Comparison of ENCODE assay signal across 8 cellular contexts in the genomic region with DNA sequence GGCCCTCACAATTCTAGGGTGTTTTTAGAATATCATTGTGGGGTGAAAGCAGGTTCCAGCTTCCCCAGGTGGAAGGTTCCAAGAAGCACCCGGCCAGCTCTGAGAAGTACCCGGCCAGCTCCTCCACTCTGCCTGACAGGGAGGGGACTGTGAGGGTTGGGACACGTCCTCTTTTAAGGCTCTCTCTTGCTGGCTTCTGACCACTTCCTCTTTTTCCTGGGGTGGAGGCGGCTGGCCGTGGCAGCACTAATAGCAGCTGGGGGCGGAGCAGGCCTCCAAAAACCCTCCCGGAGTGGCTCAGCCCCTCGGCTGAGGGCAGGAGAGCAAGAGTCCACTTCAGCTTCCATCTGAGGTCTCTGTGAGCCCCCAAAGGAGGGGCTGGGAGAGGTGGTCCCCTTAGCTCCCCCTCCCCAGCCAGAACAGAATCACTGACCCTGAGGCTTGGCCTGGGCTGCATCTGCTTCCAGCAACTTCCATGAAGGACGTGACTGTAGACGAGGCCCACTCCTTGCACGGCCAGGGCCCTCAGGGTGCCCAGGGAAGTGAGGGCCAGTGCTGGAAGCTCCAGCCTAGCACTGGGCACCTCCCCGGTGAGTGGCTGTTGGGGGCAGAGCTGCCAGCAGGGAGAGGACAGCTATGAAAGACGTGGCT. TPM values are rescaled to one million over a fixed set of nuclear protein-coding genes. Genes with fewer than 3 reads are reported as not detected.
DNase-seq lines count a peak whose midpoint lies in the region; ATAC-seq, FAIRE-seq and TF ChIP-seq lines count a peak whose summit lies in the region.

No MANE protein-coding gene starts in this region.

- H3K36me3 Mint-ChIP-seq in activated T-helper 1 cell treated with anti-CD3 and anti-CD28 coated beads, Interleukin-12 subunit alpha, Interleukin-12 subunit beta, Interleukin-2, Interleukin-4 antibody, amounts not matched to agents 30 ng/mL and 10 ng/mL and 1 ng/mL, durations not matched to agents 14 hours and 24 hours and 36 hours (ENCODE audit: low read depth), result no peaks in the 10 kb centered on the region

- H3K4me3 ChIP-seq in pancreas, result no peak overlapping the region

- H3K27me3 Mint-ChIP-seq in activated T-helper 1 cell treated with anti-CD3 and anti-CD28 coated beads, Interleukin-12 subunit alpha, Interleukin-12 subunit beta, Interleukin-2, Interleukin-4 antibody, amounts not matched to agents 30 ng/mL and 10 ng/mL and 1 ng/mL, durations not matched to agents 14 hours and 24 hours and 36 hours (ENCODE audit: insufficient read depth), result no peaks in the 10 kb centered on the region

- no peak for FAIRE-seq in pancreas (lab: Jason Lieb, UNC)

- ATAC-seq in GM21825 (IDR thresholded peaks at IDR 0.05; ENCODE audit: unreplicated experiment) (peak; percentile 91), pancreas (peak in 3 of 4 donors; percentile 58 to 90 (median 82))

- no peak for TF ChIP-seq CTCF in GM13977 (IDR thresholded peaks at IDR 0.05; ENCODE audit: extremely low read depth, insufficient read depth, missing control alignments)
- no peak for TF ChIP-seq CTCF in pancreas (IDR thresholded peaks at IDR 0.05)

- no peaks in the 10 kb centered on the region for H3K9me3 ChIP-seq in pancreas

- DNase-seq in GM13977 (ENCODE audit: low spot score) (peak; percentile 76), KBM-7 (peak; percentile 96), dermis blood vessel endothelial cell (peak; percentile 13), pancreas (peak in 1 of 6 donors; percentile 58), iPS-NIHi11 (ENCODE audit: low spot score) (no peak), DMS53 treated with DMSO at 0.1 percent for 48 hours (lab: John Stamatoyannopoulos, UW; ENCODE audit: unreplicated experiment) (no peak)
- DNase-seq in activated T-helper 1 cell treated with anti-CD3 and anti-CD28 coated beads, Interleukin-12 subunit alpha, Interleukin-12 subunit beta, Interleukin-2, Interleukin-4 antibody, amounts not matched to agents 30 ng/mL and 10 ng/mL and 1 ng/mL, durations not matched to agents 14 hours and 24 hours and 36 hours (ENCODE audit: low spot score), result no peak

- WGBS in pancreas, 2 donors, result 75 to 82% methylated on average over 13 of the region's 13 CpGs

- no peaks in the 10 kb centered on the region for H3K9me3 Mint-ChIP-seq in activated T-helper 1 cell treated with anti-CD3 and anti-CD28 coated beads, Interleukin-12 subunit alpha, Interleukin-12 subunit beta, Interleukin-2, Interleukin-4 antibody, amounts not matched to agents 30 ng/mL and 10 ng/mL and 1 ng/mL, durations not matched to agents 14 hours and 24 hours and 36 hours

- peak overlapping the region in 2 of 4 donors; percentile 23 to 61 for H3K27ac ChIP-seq in pancreas

- H3K36me3 ChIP-seq in pancreas, result no peaks in the 10 kb centered on the region

- intact Hi-C loops in pancreas (cut with DNase I), result no loop called here
- intact Hi-C loops in activated T-helper 1 cell treated with anti-CD3 and anti-CD28 coated beads, Interleukin-12 subunit alpha, Interleukin-12 subunit beta, Interleukin-2, Interleukin-4 antibody, amounts not matched to agents 30 ng/mL and 10 ng/mL and 1 ng/mL, durations not matched to agents 14 hours and 24 hours and 36 hours (cut with micrococcal nuclease), result no loop called here

- no peak overlapping the region for H3K4me3 Mint-ChIP-seq in activated T-helper 1 cell treated with anti-CD3 and anti-CD28 coated beads, Interleukin-12 subunit alpha, Interleukin-12 subunit beta, Interleukin-2, Interleukin-4 antibody, amounts not matched to agents 30 ng/mL and 10 ng/mL and 1 ng/mL, durations not matched to agents 14 hours and 24 hours and 36 hours

- no peaks in the 10 kb centered on the region for H3K27me3 ChIP-seq in pancreas

- H3K27ac Mint-ChIP-seq in activated T-helper 1 cell treated with anti-CD3 and anti-CD28 coated beads, Interleukin-12 subunit alpha, Interleukin-12 subunit beta, Interleukin-2, Interleukin-4 antibody, amounts not matched to agents 30 ng/mL and 10 ng/mL and 1 ng/mL, durations not matched to agents 14 hours and 24 hours and 36 hours, result no peak overlapping the region

- H3K4me1 Mint-ChIP-seq in activated T-helper 1 cell treated with anti-CD3 and anti-CD28 coated beads, Interleukin-12 subunit alpha, Interleukin-12 subunit beta, Interleukin-2, Interleukin-4 antibody, amounts not matched to agents 30 ng/mL and 10 ng/mL and 1 ng/mL, durations not matched to agents 14 hours and 24 hours and 36 hours (ENCODE audit: low read depth), result peaks cover 33% of the 10 kb centered on the region

- in situ Hi-C loops in GM13977 (cut with MboI; ENCODE audit: low pct_unique_long_range_greater_than_20kb, low sequenced_read_pairs, unreplicated experiment), result no loop called here
- in situ Hi-C loops in KBM-7 (cut with MboI; ENCODE audit: low pct_unique_long_range_greater_than_20kb, low sequenced_read_pairs), result no loop called here

- H3K4me1 ChIP-seq in pancreas, result no peaks in the 10 kb centered on the region

RNA-seq across cellular contexts. Expression of a gene that starts 26.7 kb away (rescaled TPM):
- 23.2 and 23.5 TPM in 2 replicates for total RNA-seq in dermis blood vessel endothelial cell
- 10 to 100 TPM in 1 of 6 donors, 1 to 10 TPM in 5; 3.7 to 23.6 (median 6.8) TPM for total RNA-seq in pancreas
- 10 to 100 TPM; 10.5 to 11.6 TPM for polyA plus RNA-seq in pancreas
- 12.9 and 13.7 TPM in 2 replicates for total RNA-seq in activated T-helper 1 cell treated with anti-CD3 and anti-CD28 coated beads, Interleukin-12 subunit alpha, Interleukin-12 subunit beta, Interleukin-2, Interleukin-4 antibody, amounts not matched to agents 30 ng/mL and 10 ng/mL and 1 ng/mL, durations not matched to agents 14 hours and 24 hours and 36 hours

Comparison
In these comparisons a context has a peak if more than half of its experiments do, and no peak if none do; other contexts are left out.
1. DNase-seq: peak in GM13977 (single experiment), KBM-7 (single experiment) and dermis blood vessel endothelial cell (single experiment); none in activated T-helper 1 cell treated with anti-CD3 and anti-CD28 coated beads, Interleukin-12 subunit alpha, Interleukin-12 subunit beta, Interleukin-2, Interleukin-4 antibody, amounts not matched to agents 30 ng/mL and 10 ng/mL and 1 ng/mL, durations not matched to agents 14 hours and 24 hours and 36 hours (single experiment), iPS-NIHi11 (single experiment) and DMS53 treated with DMSO at 0.1 percent for 48 hours (single experiment).